ENCODE assay signal across 23 cellular contexts in genomic region chr2:131063501-131064283, GRCh38. TPM values are rescaled to one million over a fixed set of nuclear protein-coding genes. Genes with fewer than 3 reads are reported as not detected.
DNase-seq lines count a peak whose midpoint lies in the region; ATAC-seq, FAIRE-seq and TF ChIP-seq lines count a peak whose summit lies in the region.
"Had no signal": no experiment of that assay in that cellular context is flagged by ENCODE, and none has a peak within 500 bp of the region (broad histone marks: within the 10 kb centered on the region; RNA-seq: fewer than 3 reads in every experiment).

No MANE protein-coding gene starts in this region.

- H3K36me3 Mint-ChIP-seq in HFFc6 (ENCODE audit: low read depth) (peaks cover 33% of the 10 kb centered on the region), osteocyte (ENCODE audit: unreplicated experiment) (peaks cover 17% of the 10 kb centered on the region)

- intact Hi-C loops in Right ventricle myocardium superior (cut with DNase I): no loop called here

- H3K79me1 ChIP-seq in H1 (ENCODE audit: low read depth, low read length): peaks cover 13% of the 10 kb centered on the region

- DNase-seq in Right ventricle myocardium superior (no peak), right atrium auricular region (ENCODE audit: low spot score) (no peak), HFFc6 (no peak), H1 (ENCODE audit: low read depth in 1 of 2, low spot score in 2 of 2) (no peak), osteocyte (ENCODE audit: extremely low spot score, unreplicated experiment) (no peak), H7 (no peak), NCI-H128 (lab: John Stamatoyannopoulos, UW; ENCODE audit: unreplicated experiment) (no peak)
- DNase-seq: activated CD4-positive, alpha-beta memory T cell treated with anti-CD3 and anti-CD28 coated beads, Interleukin-2, amount 10 ng/mL, durations not matched to agents 7 days and 5 days; activated CD4-positive, CD25-positive, alpha-beta regulatory T cell treated with anti-CD3 and anti-CD28 coated beads, Interleukin-2, amount 50 U/mL, for 72 hours; activated gamma-delta T cell treated with Interleukin-2 at 50 U/mL for 16 hours; COR-L47; DMS79 treated with DMSO at 0.1 percent for 48 hours; hypothalamus; left lung; naive thymus-derived CD4-positive, alpha-beta T cell; NCI-H1105; NCI-H2081; NCI-H446; NCI-H774; stimulated activated CD4-positive, alpha-beta T cell treated with anti-CD3 and anti-CD28 coated beads, Interleukin-2, amount 100 ng/mL, for 48 hours; upper lobe of left lung had no signal

- no peak overlapping the region for H4K91ac ChIP-seq in H1 (replicated peaks; ENCODE audit: insufficient read length, low read length)

- no peak overlapping the region for H3K4me3 Mint-ChIP-seq in HFFc6
- no peak overlapping the region for H3K4me3 Mint-ChIP-seq in osteocyte (ENCODE audit: unreplicated experiment)
- H3K4me3 Mint-ChIP-seq: activated CD4-positive, alpha-beta memory T cell treated with anti-CD3 and anti-CD28 coated beads, Interleukin-2, amount 10 ng/mL, durations not matched to agents 7 days and 5 days; naive thymus-derived CD4-positive, alpha-beta T cell had no signal

- H3K9me3 ChIP-seq in right atrium auricular region (no peaks in the 10 kb centered on the region), H1 (ENCODE audit: insufficient read depth in 2 of 2, low read depth in 1 of 2, low read length in 1 of 2) (no peaks in the 10 kb centered on the region)
- H3K9me3 ChIP-seq: left lung, upper lobe of left lung had no signal

- H3K27me3 ChIP-seq in right atrium auricular region: no peaks in the 10 kb centered on the region
- H3K27me3 ChIP-seq in H1 (replicated peaks in 1 of 4; ENCODE audit: control insufficient read depth in 3 of 4, extremely low read depth in 1 of 4, insufficient read depth in 3 of 4, low read length in 3 of 4): no peaks in the 10 kb centered on the region
- H3K27me3 ChIP-seq in H7 (ENCODE audit: control insufficient read depth, insufficient read depth, low read length): no peaks in the 10 kb centered on the region
- H3K27me3 ChIP-seq: left lung, upper lobe of left lung had no signal

- no peak overlapping the region for H3K9ac ChIP-seq in H1 (replicated peaks in 1 of 4; ENCODE audit: extremely low read depth in 1 of 4, low read depth in 3 of 4, low read length in 3 of 4)
- H3K9ac ChIP-seq: parathyroid adenoma had no signal

- peaks cover 18 to 36% of the 10 kb centered on the region in 2 experiments for H4K20me1 ChIP-seq in H1 (replicated peaks in 1 of 2; ENCODE audit: control insufficient read depth in 1 of 2, insufficient read depth in 2 of 2, low read length in 2 of 2)

- no peak overlapping the region for H3K18ac ChIP-seq in H1 (ENCODE audit: extremely low read depth, low read length)

- no peak for TF ChIP-seq CTCF in right atrium auricular region (IDR thresholded peaks at IDR 0.05)
- TF ChIP-seq CTCF in HFFc6 (IDR thresholded peaks at IDR 0.05): no peak
- no peak for TF ChIP-seq CTCF in H1 (IDR thresholded peaks at IDR 0.05; ENCODE audit: control extremely low read depth in 1 of 3, insufficient read depth in 1 of 3, low read depth in 1 of 3, low read length in 3 of 3)
- TF ChIP-seq CTCF in osteocyte (IDR thresholded peaks at IDR 0.05): no peak

- no peak for TF ChIP-seq POLR2A in H1 (IDR thresholded peaks at IDR 0.05; ENCODE audit: control extremely low read depth in 1 of 2, low read depth in 2 of 2, low read length in 2 of 2)

- H3K9me3 Mint-ChIP-seq in HFFc6 (no peaks in the 10 kb centered on the region), osteocyte (ENCODE audit: unreplicated experiment) (no peaks in the 10 kb centered on the region)
- H3K9me3 Mint-ChIP-seq: activated CD4-positive, alpha-beta memory T cell treated with anti-CD3 and anti-CD28 coated beads, Interleukin-2, amount 10 ng/mL, durations not matched to agents 7 days and 5 days; naive thymus-derived CD4-positive, alpha-beta T cell had no signal

- no peak overlapping the region for H3K4ac ChIP-seq in H1 (replicated peaks; ENCODE audit: insufficient read length, low read depth, low read length)

- no peak for TF ChIP-seq RAD21 in H1 (IDR thresholded peaks at IDR 0.05 in 1 of 2, conservative IDR thresholded peaks at IDR 0.05 in 1 of 2; ENCODE audit: low read depth in 2 of 2, low read length in 2 of 2)

- POLR2A ChIA-PET in H1 (lab: Charles Lee; ENCODE audit: partially characterized antibody): no interaction called here

- peak; percentile 51 for ATAC-seq in Right ventricle myocardium superior (ENCODE audit: poor library complexity)
- ATAC-seq: left lung; naive thymus-derived CD4-positive, alpha-beta T cell had no signal

- H4K5ac ChIP-seq in H1 (ENCODE audit: insufficient read length, low read depth, low read length): no peak overlapping the region

- CTCF ChIA-PET in H1 (lab: Charles Lee; ENCODE audit: partially characterized antibody): no interaction called here

- no peak overlapping the region for H3K4me2 ChIP-seq in H1 (ENCODE audit: insufficient read depth in 1 of 2, low read depth in 2 of 2, low read length in 2 of 2)

- no peak overlapping the region for H2BK20ac ChIP-seq in H1 (ENCODE audit: low read length)

- peaks cover 37% of the 10 kb centered on the region for H3K36me3 ChIP-seq in right atrium auricular region
- peaks cover 5 to 45% (median 9%) of the 10 kb centered on the region in 4 experiments; a peak in 6 of 8 replicates for H3K36me3 ChIP-seq in H1 (ENCODE audit: control insufficient read depth in 2 of 4, insufficient read depth in 4 of 4, low read length in 3 of 4)
- H3K36me3 ChIP-seq in H7 (replicated peaks; ENCODE audit: control insufficient read depth, insufficient read depth, low read length): peaks cover 5% of the 10 kb centered on the region; the same call in 1 of the 2 replicates

- H3K4me1 ChIP-seq in right atrium auricular region (peaks cover 0 to 27% of the 10 kb centered on the region in 2 donors), H1 (replicated peaks in 1 of 4; ENCODE audit: control insufficient read depth in 3 of 4, insufficient read depth in 4 of 4, low read length in 3 of 4) (0 out of 7 replicates have a peak, but pooled peaks cover 0 to 2% (median 0%) of the 10 kb centered on the region in 4 experiments)

- H2BK12ac ChIP-seq in H1 (ENCODE audit: low read depth, low read length): no peak overlapping the region

- no peak for TF ChIP-seq EP300 in H1 (IDR thresholded peaks at IDR 0.05; ENCODE audit: borderline replicate concordance in 1 of 2, low read depth in 2 of 2, low read length in 2 of 2)

- H3K4me1 Mint-ChIP-seq in HFFc6 (ENCODE audit: low read depth) (peaks cover 31% of the 10 kb centered on the region), osteocyte (ENCODE audit: unreplicated experiment) (peaks cover 20% of the 10 kb centered on the region)

- H2BK15ac ChIP-seq in H1 (ENCODE audit: low read length): no peak overlapping the region

- H3K14ac ChIP-seq in H1 (ENCODE audit: insufficient read length): no peak overlapping the region

- no peak overlapping the region for H2AFZ ChIP-seq in H1 (ENCODE audit: low read length)
- H2AFZ ChIP-seq: parathyroid adenoma had no signal

- H3K4me3 ChIP-seq in right atrium auricular region (no peak overlapping the region), H1 (ENCODE audit: extremely low read depth in 1 of 4, insufficient read depth in 2 of 4, low read depth in 3 of 4, low read length in 4 of 4) (no peak overlapping the region), H7 (ENCODE audit: insufficient read depth, low read depth, low read length) (no peak overlapping the region)
- H3K4me3 ChIP-seq: left lung, upper lobe of left lung had no signal

- H2BK120ac ChIP-seq in H1 (replicated peaks; ENCODE audit: low read depth, low read length): no peak overlapping the region

- FAIRE-seq in H1 (lab: Jason Lieb, UNC): no peak
- FAIRE-seq: endothelial cell of umbilical vein had no signal

- H2AK5ac ChIP-seq in H1 (ENCODE audit: low read depth, low read length): no peak overlapping the region

- H3K27ac Mint-ChIP-seq in HFFc6: peak overlapping the region; percentile 65
- peak overlapping the region; percentile 64 for H3K27ac Mint-ChIP-seq in osteocyte (ENCODE audit: unreplicated experiment)
- H3K27ac Mint-ChIP-seq: activated CD4-positive, alpha-beta memory T cell treated with anti-CD3 and anti-CD28 coated beads, Interleukin-2, amount 10 ng/mL, durations not matched to agents 7 days and 5 days had no signal

- H3K23me2 ChIP-seq in H1 (ENCODE audit: low read depth, low read length): no peaks in the 10 kb centered on the region

- no peak overlapping the region for H3K27ac ChIP-seq in right atrium auricular region
- H3K27ac ChIP-seq in H1 (ENCODE audit: low read depth, low read length): no peak overlapping the region
- H3K27ac ChIP-seq: left lung, parathyroid adenoma, upper lobe of left lung had no signal

- no peak overlapping the region for H2BK5ac ChIP-seq in H1 (ENCODE audit: low read depth, low read length)

- 93 to 100% methylated on average over 1 to 11 of the region's 11 CpGs for WGBS in H1 (ENCODE audit: extremely low coverage in 1 of 2, insufficient coverage in 1 of 2, insufficient read length in 1 of 2, insufficient replicate concordance in 2 of 2, low coverage in 1 of 2, low lambda C conversion rate in 2 of 2, missing lambda C conversion rate in 1 of 2), 2 experiments

- H4K8ac ChIP-seq in H1 (ENCODE audit: extremely low read depth, insufficient read depth, low read length): peak overlapping the region; percentile 84; the same call in 1 of the 2 replicates

- peaks cover 4 to 92% of the 10 kb centered on the region in 2 experiments; a peak in 3 of 4 replicates for H3K79me2 ChIP-seq in H1 (ENCODE audit: control insufficient read depth in 1 of 2, insufficient read depth in 2 of 2, low read length in 2 of 2)

- peaks cover 1% of the 10 kb centered on the region; the same call in 1 of the 2 replicates for H3K27me3 Mint-ChIP-seq in HFFc6 (ENCODE audit: insufficient read depth)
- no peaks in the 10 kb centered on the region for H3K27me3 Mint-ChIP-seq in osteocyte (ENCODE audit: unreplicated experiment)
- H3K27me3 Mint-ChIP-seq: activated CD4-positive, alpha-beta memory T cell treated with anti-CD3 and anti-CD28 coated beads, Interleukin-2, amount 10 ng/mL, durations not matched to agents 7 days and 5 days; naive thymus-derived CD4-positive, alpha-beta T cell had no signal

- no peak overlapping the region for H3K56ac ChIP-seq in H1 (replicated peaks; ENCODE audit: insufficient read length, low read depth, low read length)

- H3K23ac ChIP-seq in H1 (ENCODE audit: insufficient read length): no peak overlapping the region

RNA-seq across cellular contexts. Expression of gene FAM168B, which starts 29.6 kb away (rescaled TPM):
- total RNA-seq in Right ventricle myocardium superior (83.6 TPM), right atrium auricular region (100 to 1,000 TPM in 1 of 2 donors, 10 to 100 TPM in 1; 97.8 to 124 TPM), osteocyte (111 and 114 TPM in 2 replicates)
- 100 to 1,000 TPM in 1 of 6 experiments, 10 to 100 TPM in 5; 87.2 to 103 (median 95.3) TPM for total RNA-seq in HFFc6 (2021; fragmentation: NEBNext Ultra II Directional; extraction: Animal tissue kit (Norgen Biotek cat#: 25700))
- 58.1 and 61.9 TPM in 2 replicates for total RNA-seq in H1 (2021; fragmentation: NEBNext Ultra II Directional; extraction: Animal tissue kit (Norgen Biotek cat#: 25700))
- 123 and 162 TPM in 2 replicates for polyA plus RNA-seq in H1 (2011; rRNA removed)
- polyA plus RNA-seq in H1 (2011; cell fraction: cytosol; rRNA removed): 78.4 TPM
- polyA plus RNA-seq in H1 (2011; cell fraction: nucleus; rRNA removed): 118 TPM
- polyA plus RNA-seq in H1 (2012, experiment 1 of 2): 38.3 to 47.2 TPM (median 42.6 TPM) in 4 replicates
- 7.9 TPM for polyA plus RNA-seq in H1 (2012, experiment 2 of 2)
- 42.7 TPM for polyA plus RNA-seq in H1 (2013, experiment 1 of 2)
- polyA plus RNA-seq in H1 (2013, experiment 2 of 2): 44.3 TPM
- polyA minus RNA-seq in H1 (2011; rRNA and poly(A)+ RNA removed): 72.8 and 107 TPM in 2 replicates
- polyA minus RNA-seq in H1 (2011; cell fraction: cytosol; rRNA and poly(A)+ RNA removed): 48.7 TPM
- 26.0 TPM for polyA minus RNA-seq in H1 (2011; cell fraction: nucleus; rRNA and poly(A)+ RNA removed)
- total RNA-seq in H7 (2014; rRNA removed; shearing (Covaris generic)): 57.6 and 73.6 TPM in 2 replicates

RNA-seq across cellular contexts. Expression of gene PLEKHB2, which starts 41.4 kb away (rescaled TPM):
- total RNA-seq in Right ventricle myocardium superior: 31.0 TPM
- 10 to 100 TPM; 40.5 to 44.8 TPM for total RNA-seq in right atrium auricular region
- total RNA-seq in HFFc6 (2021; fragmentation: NEBNext Ultra II Directional; extraction: Animal tissue kit (Norgen Biotek cat#: 25700)): 10 to 100 TPM; 87.3 to 96.2 (median 93.6) TPM
- 52.8 and 54.8 TPM in 2 replicates for total RNA-seq in H1 (2021; fragmentation: NEBNext Ultra II Directional; extraction: Animal tissue kit (Norgen Biotek cat#: 25700))
- 42.4 and 44.0 TPM in 2 replicates for polyA plus RNA-seq in H1 (2011; rRNA removed)
- 79.2 TPM for polyA plus RNA-seq in H1 (2011; cell fraction: cytosol; rRNA removed)
- polyA plus RNA-seq in H1 (2011; cell fraction: nucleus; rRNA removed): 26.0 TPM
- 36.0 to 46.3 TPM (median 43.4 TPM) in 4 replicates for polyA plus RNA-seq in H1 (2012, experiment 1 of 2)
- 7.8 TPM for polyA plus RNA-seq in H1 (2012, experiment 2 of 2)
- 27.9 TPM for polyA plus RNA-seq in H1 (2013, experiment 1 of 2)
- polyA plus RNA-seq in H1 (2013, experiment 2 of 2): 30.0 TPM
- 81.1 and 82.2 TPM in 2 replicates for polyA minus RNA-seq in H1 (2011; rRNA and poly(A)+ RNA removed)
- 48.7 TPM for polyA minus RNA-seq in H1 (2011; cell fraction: cytosol; rRNA and poly(A)+ RNA removed)
- 25.4 TPM for polyA minus RNA-seq in H1 (2011; cell fraction: nucleus; rRNA and poly(A)+ RNA removed)
- total RNA-seq in osteocyte: 53.9 and 54.2 TPM in 2 replicates
- 82.4 and 89.1 TPM in 2 replicates for total RNA-seq in H7 (2014; rRNA removed; shearing (Covaris generic))
